Comparison of ENCODE assay signal across 8 cellular contexts in genomic region chr3:129278970-129279906, GRCh38. TPM values are rescaled to one million over a fixed set of nuclear protein-coding genes. Genes with fewer than 3 reads are reported as not detected.
A peak's percentile ranks its signal among the peaks of the same experiment; 100 is the strongest.
DNase-seq lines count a peak whose midpoint lies in the region; ATAC-seq, FAIRE-seq and TF ChIP-seq lines count a peak whose summit lies in the region.

No MANE protein-coding gene starts in this region.

- H3K4me3 ChIP-seq in heart right ventricle (peak overlapping the region; percentile 79 to 98 (median 88)), rectal smooth muscle tissue (ENCODE audit: low read length) (peak overlapping the region; percentile 70), vagina (peak overlapping the region; percentile 71 to 93)

- ATAC-seq in HG02763 (IDR thresholded peaks at IDR 0.05; ENCODE audit: unreplicated experiment) (peak; percentile 0), heart right ventricle (peak; percentile 25 to 73 (median 35))

- H3K27ac ChIP-seq in heart right ventricle: peak overlapping the region; percentile 86 to 99 (median 96)
- H3K27ac ChIP-seq in rectal smooth muscle tissue (ENCODE audit: low read depth, low read length): peak overlapping the region; percentile 75
- H3K27ac ChIP-seq in vagina: peak overlapping the region; percentile 96

- peak; percentile 64 for TF ChIP-seq POLR2A in Raji (IDR thresholded peaks at IDR 0.05; ENCODE audit: insufficient read depth, low read depth, low read length)
- TF ChIP-seq POLR2A in vagina (IDR thresholded peaks at IDR 0.05): no peak

- H3K9me3 ChIP-seq in heart right ventricle (no peaks in the 10 kb centered on the region), vagina (no peaks in the 10 kb centered on the region)

- peak overlapping the region; percentile 95 for H3K27ac Mint-ChIP-seq in activated naive CD4-positive, alpha-beta T cell treated with anti-CD3 and anti-CD28 coated beads, Interleukin-2, amount 50 U/mL, for 24 hours

- H3K27me3 ChIP-seq in heart right ventricle: no peaks in the 10 kb centered on the region
- no peaks in the 10 kb centered on the region for H3K27me3 ChIP-seq in rectal smooth muscle tissue (ENCODE audit: control insufficient read depth, insufficient read depth, low read length)
- no peaks in the 10 kb centered on the region for H3K27me3 ChIP-seq in vagina

- H3K4me1 ChIP-seq in heart right ventricle (peaks cover 0 to 52% (median 37%) of the 10 kb centered on the region in 9 donors), rectal smooth muscle tissue (ENCODE audit: control insufficient read depth, insufficient read depth, low read length) (peaks cover 3% of the 10 kb centered on the region), vagina (peaks cover 42% of the 10 kb centered on the region)

- H3K36me3 Mint-ChIP-seq in activated naive CD4-positive, alpha-beta T cell treated with anti-CD3 and anti-CD28 coated beads, Interleukin-2, amount 50 U/mL, for 24 hours: peaks cover 13% of the 10 kb centered on the region

- H3K36me3 ChIP-seq in heart right ventricle (peaks cover 0 to 59% (median 21%) of the 10 kb centered on the region in 9 donors), rectal smooth muscle tissue (ENCODE audit: control insufficient read depth, insufficient read depth, low read length) (peaks cover 10% of the 10 kb centered on the region), vagina (peaks cover 0 to 30% of the 10 kb centered on the region in 2 donors)

- DNase-seq in D721Med (ENCODE audit: insufficient read length, low spot score) (peak; percentile 28), heart right ventricle (peak in 1 of 2 donors; percentile 20), vagina (ENCODE audit: extremely low spot score in 2 of 2) (no peak), cortex of kidney (lab: John Stamatoyannopoulos, UW) (no peak)

- H3K27me3 Mint-ChIP-seq in activated naive CD4-positive, alpha-beta T cell treated with anti-CD3 and anti-CD28 coated beads, Interleukin-2, amount 50 U/mL, for 24 hours: no peaks in the 10 kb centered on the region

- TF ChIP-seq CTCF in D721Med (IDR thresholded peaks at IDR 0.05; ENCODE audit: insufficient read depth, missing control alignments) (no peak), heart right ventricle (IDR thresholded peaks at IDR 0.05) (no peak), vagina (IDR thresholded peaks at IDR 0.05) (no peak)

- no peak for FAIRE-seq in D721Med (lab: Jason Lieb, UNC)

- peak overlapping the region; percentile 42 for H3K9ac ChIP-seq in rectal smooth muscle tissue (ENCODE audit: low read length)

- intact Hi-C loops in heart right ventricle (cut with DNase I): loop anchor here in 7 of 10 donors (2.0 to 5.0 kb wide), 4 partner anchors 33 to 38 kb away; a partner anchor contains a TSS
- intact Hi-C loops in vagina (cut with DNase I): loop anchor here (2.0 kb wide), 1 partner anchor 36 kb away; no protein-coding TSS in a partner anchor

- H3K4me1 Mint-ChIP-seq in activated naive CD4-positive, alpha-beta T cell treated with anti-CD3 and anti-CD28 coated beads, Interleukin-2, amount 50 U/mL, for 24 hours: peaks cover 46% of the 10 kb centered on the region

- WGBS in heart right ventricle, 2 donors: 1% methylated on average over 61 to 82 of the region's 82 CpGs

- H3K4me3 Mint-ChIP-seq in activated naive CD4-positive, alpha-beta T cell treated with anti-CD3 and anti-CD28 coated beads, Interleukin-2, amount 50 U/mL, for 24 hours: peak overlapping the region; percentile 92

- H3K9me3 Mint-ChIP-seq in activated naive CD4-positive, alpha-beta T cell treated with anti-CD3 and anti-CD28 coated beads, Interleukin-2, amount 50 U/mL, for 24 hours: no peaks in the 10 kb centered on the region

RNA-seq across cellular contexts. Expression of gene HMCES, which starts 0.6 kb away (rescaled TPM):
- total RNA-seq in heart right ventricle (10 to 100 TPM; 38.1 to 56.1 (median 44.5) TPM), vagina (16.9 TPM)
- polyA plus RNA-seq in heart right ventricle: 10 to 100 TPM; 24.1 to 37.6 TPM

RNA-seq across cellular contexts. Expression of gene COPG1, which starts 29.8 kb away (rescaled TPM):
- total RNA-seq in heart right ventricle (100 to 1,000 TPM in 4 of 10 donors, 10 to 100 TPM in 6; 79.5 to 113 (median 96.1) TPM), vagina (76.4 TPM)
- 100 to 1,000 TPM in 1 of 2 donors, 10 to 100 TPM in 1; 63.7 to 154 TPM for polyA plus RNA-seq in heart right ventricle
